Comparison of ENCODE assay signal across 15 cellular contexts in genomic region chr9:82924243-82924605, GRCh38.
DNase-seq lines count a peak whose midpoint lies in the region; ATAC-seq, FAIRE-seq and TF ChIP-seq lines count a peak whose summit lies in the region.
"Had no signal": no experiment of that assay in that cellular context is flagged by ENCODE, and none has a peak within 500 bp of the region (broad histone marks: within the 10 kb centered on the region; RNA-seq: fewer than 3 reads in every experiment).

No MANE protein-coding gene starts in this region.

- H3K23ac ChIP-seq in trophoblast cell (ENCODE audit: low read length): no peak overlapping the region

- H2AK5ac ChIP-seq in trophoblast cell (ENCODE audit: low read length): no peak overlapping the region

- H2AFZ ChIP-seq in trophoblast cell (ENCODE audit: insufficient read depth, low read length, poor library complexity): no peak overlapping the region

- H4K8ac ChIP-seq in trophoblast cell (ENCODE audit: low read depth, low read length): no peak overlapping the region

- peaks cover 33% of the 10 kb centered on the region for H3K4me1 Mint-ChIP-seq in WTC11
- H3K4me1 Mint-ChIP-seq: CD8-positive, alpha-beta memory T cell had no signal

- no peak overlapping the region for H2BK120ac ChIP-seq in trophoblast cell (ENCODE audit: insufficient read depth, low read length, poor library complexity)

- H3K18ac ChIP-seq in trophoblast cell (ENCODE audit: low read length): no peak overlapping the region

- POLR2A ChIA-PET in WTC11 (lab: Charles Lee): no interaction called here

- H4K91ac ChIP-seq in trophoblast cell (ENCODE audit: low read depth, low read length): no peak overlapping the region

- H3K27me3 Mint-ChIP-seq in WTC11 (ENCODE audit: low read depth): no peaks in the 10 kb centered on the region
- H3K27me3 Mint-ChIP-seq: CD8-positive, alpha-beta memory T cell had no signal

- TF ChIP-seq CTCF in WTC11 (IDR thresholded peaks at IDR 0.05): no peak
- TF ChIP-seq CTCF in pancreas (IDR thresholded peaks at IDR 0.05): no peak

- no peak overlapping the region for H3K4me2 ChIP-seq in trophoblast cell (ENCODE audit: low read length)

- H3K36me3 ChIP-seq in pancreas: no peaks in the 10 kb centered on the region
- H3K36me3 ChIP-seq in trophoblast cell (ENCODE audit: control insufficient read depth in 1 of 2, insufficient read depth in 2 of 2, low read length in 2 of 2): no peaks in the 10 kb centered on the region
- H3K36me3 ChIP-seq: BE2C had no signal

- H3K4me3 ChIP-seq in pancreas: no peak overlapping the region
- no peak overlapping the region for H3K4me3 ChIP-seq in trophoblast cell (ENCODE audit: low read depth, low read length)
- H3K4me3 ChIP-seq: PC-9 had no signal

- H3K14ac ChIP-seq in trophoblast cell (ENCODE audit: low read length): no peak overlapping the region

- H3K79me1 ChIP-seq in trophoblast cell (ENCODE audit: low read length): no peaks in the 10 kb centered on the region

- H3K27me3 ChIP-seq in pancreas: no peaks in the 10 kb centered on the region
- H3K27me3 ChIP-seq in trophoblast cell (ENCODE audit: insufficient read depth, low read length): no peaks in the 10 kb centered on the region
- H3K27me3 ChIP-seq: BE2C had no signal

- 42 to 43% methylated on average over 4 of the region's 4 CpGs for WGBS in pancreas, 2 donors
- no CpG with 5 or more reads among the region's 4 CpGs for WGBS in trophoblast cell (ENCODE audit: extremely low coverage, insufficient coverage, insufficient read length)

- no peak overlapping the region for H3K9ac ChIP-seq in trophoblast cell (ENCODE audit: low read length)

- H3K4me3 Mint-ChIP-seq in WTC11: no peak overlapping the region
- H3K4me3 Mint-ChIP-seq: CD8-positive, alpha-beta memory T cell; H9 had no signal

- peak overlapping the region; percentile 59; the same call in 1 of the 2 replicates for H3K27ac Mint-ChIP-seq in WTC11
- H3K27ac Mint-ChIP-seq: CD8-positive, alpha-beta memory T cell had no signal

- DNase-seq in NCI-H1092 treated with DMSO at 0.1 percent for 48 hours (lab: John Stamatoyannopoulos, UW) (peak; percentile 80), NCI-H1092 (lab: John Stamatoyannopoulos, UW) (no peak), NCI-H2081 treated with DMSO at 0.1 percent for 48 hours (lab: John Stamatoyannopoulos, UW) (peak; percentile 72), WTC11 (ENCODE audit: low spot score) (no peak), pancreas (no peak), trophoblast cell (no peak), DMS79 (lab: John Stamatoyannopoulos, UW) (no peak)
- no peak for DNase-seq in effector CD8-positive, alpha-beta T cell (lab: John Stamatoyannopoulos, UW)
- DNase-seq: 8988T; CD8-positive, alpha-beta memory T cell; H9; NCI-H1436 treated with DMSO at 0.1 percent for 48 hours; PC-9 had no signal

- H2BK12ac ChIP-seq in trophoblast cell (ENCODE audit: low read length): no peak overlapping the region

- no peak overlapping the region for H2BK5ac ChIP-seq in trophoblast cell (ENCODE audit: low read depth, low read length, poor library complexity)

- H3K79me2 ChIP-seq in trophoblast cell (ENCODE audit: control insufficient read depth, insufficient read depth, low read length, poor library complexity): no peaks in the 10 kb centered on the region

- intact Hi-C loops in pancreas (cut with DNase I): no loop called here

- H3K4me1 ChIP-seq in pancreas (no peaks in the 10 kb centered on the region), trophoblast cell (ENCODE audit: control insufficient read depth in 1 of 2, insufficient read depth in 2 of 2, low read length in 2 of 2) (peaks cover 0 to 2% of the 10 kb centered on the region in 2 experiments)

- peaks cover 27% of the 10 kb centered on the region for H3K36me3 Mint-ChIP-seq in WTC11
- H3K36me3 Mint-ChIP-seq: CD8-positive, alpha-beta memory T cell had no signal

- ATAC-seq in WTC11: peak; percentile 19
- ATAC-seq in pancreas: peak in 3 of 4 donors; percentile 12 to 54 (median 38)

- no peaks in the 10 kb centered on the region for H3K9me3 ChIP-seq in pancreas
- H3K9me3 ChIP-seq in trophoblast cell (ENCODE audit: insufficient read depth, low read depth, low read length): no peaks in the 10 kb centered on the region
- H3K9me3 ChIP-seq: BE2C had no signal

- FAIRE-seq in pancreas (lab: Jason Lieb, UNC): no peak
- FAIRE-seq: GM19239 had no signal

- H3K4ac ChIP-seq in trophoblast cell (ENCODE audit: low read depth, low read length): no peak overlapping the region

- H3K9me3 Mint-ChIP-seq in WTC11: peaks cover 26% of the 10 kb centered on the region

- CTCF ChIA-PET in WTC11 (lab: Charles Lee): interaction anchor here (1.0 kb wide), 1 partner anchor 11 kb away, joined by 3 read pairs; no protein-coding TSS in a partner anchor

- H3K27ac ChIP-seq in pancreas (no peak overlapping the region), trophoblast cell (ENCODE audit: low read depth, low read length) (no peak overlapping the region)
- H3K27ac ChIP-seq: PC-9 had no signal

- H4K12ac ChIP-seq in trophoblast cell (ENCODE audit: low read depth, low read length): no peak overlapping the region

TF ChIP-seq in WTC11, 78 proteins besides CTCF, POLR2A, EP300 and RAD21:
- TF ChIP-seq ZSCAN18 (CRISPR knock-in tag; IDR thresholded peaks at IDR 0.05) (no peak), MAX (CRISPR knock-in tag; IDR thresholded peaks at IDR 0.05) (no peak), NR2C2 (CRISPR knock-in tag; IDR thresholded peaks at IDR 0.05) (no peak), ZNF317 (CRISPR knock-in tag; IDR thresholded peaks at IDR 0.05; ENCODE audit: borderline replicate concordance, low read depth) (no peak), PRRX2 (CRISPR knock-in tag; IDR thresholded peaks at IDR 0.05) (no peak), TEAD4 (CRISPR knock-in tag; IDR thresholded peaks at IDR 0.05) (no peak), ZNF232 (CRISPR knock-in tag; IDR thresholded peaks at IDR 0.05) (no peak), ZNF512 (CRISPR knock-in tag; IDR thresholded peaks at IDR 0.05; ENCODE audit: borderline replicate concordance) (no peak)

Comparison
In these comparisons a context has a peak if more than half of its experiments do, and no peak if none do; other contexts are left out.
1. DNase-seq: peak in NCI-H1092 treated with DMSO at 0.1 percent for 48 hours (single experiment) and NCI-H2081 treated with DMSO at 0.1 percent for 48 hours (single experiment); none in NCI-H1092 (single experiment), WTC11 (single experiment), pancreas (0 of 6), effector CD8-positive, alpha-beta T cell (single experiment), trophoblast cell (0 of 2) and DMS79 (single experiment).